In genomic region chr17:31373150-31374082, GRCh38 we compare ENCODE assay signal across 1 cellular context.
TF ChIP-seq lines count a peak whose summit lies in the region.

No MANE protein-coding gene starts in this region.

TF ChIP-seq in K562, 482 proteins besides CTCF, POLR2A, EP300 and RAD21 (continued from another document):
- TF ChIP-seq FOXK2 (conservative IDR thresholded peaks at IDR 0.05 in 1 of 2, IDR thresholded peaks at IDR 0.05 in 1 of 2; ENCODE audit: low read depth in 2 of 2) (peak; percentile 27 to 58; a peak in 2 of 4 replicates), ZNF445 (CRISPR knock-in tag; IDR thresholded peaks at IDR 0.05; ENCODE audit: low read depth) (no peak), NCOA4 (IDR thresholded peaks at IDR 0.05; ENCODE audit: partially characterized antibody) (no peak), GATAD2A (IDR thresholded peaks at IDR 0.05) (no peak), FOXO4 (CRISPR knock-in tag; IDR thresholded peaks at IDR 0.05) (no peak), DEAF1 (CRISPR knock-in tag; IDR thresholded peaks at IDR 0.05) (peak; percentile 36; the same call in 1 of the 2 replicates), HMBOX1 (IDR thresholded peaks at IDR 0.05) (0 out of 2 replicates have a peak, but pooled peaks have one; percentile 20), SRSF9 (IDR thresholded peaks at IDR 0.05; ENCODE audit: borderline replicate concordance, low read depth, low read length) (no peak), SMC3 (conservative IDR thresholded peaks at IDR 0.05; ENCODE audit: insufficient read depth, low read depth, low read length) (0 out of 2 replicates have a peak, but pooled peaks have one; percentile 44)
